22 cellular contexts compared by ENCODE assay signal in the genomic region with DNA sequence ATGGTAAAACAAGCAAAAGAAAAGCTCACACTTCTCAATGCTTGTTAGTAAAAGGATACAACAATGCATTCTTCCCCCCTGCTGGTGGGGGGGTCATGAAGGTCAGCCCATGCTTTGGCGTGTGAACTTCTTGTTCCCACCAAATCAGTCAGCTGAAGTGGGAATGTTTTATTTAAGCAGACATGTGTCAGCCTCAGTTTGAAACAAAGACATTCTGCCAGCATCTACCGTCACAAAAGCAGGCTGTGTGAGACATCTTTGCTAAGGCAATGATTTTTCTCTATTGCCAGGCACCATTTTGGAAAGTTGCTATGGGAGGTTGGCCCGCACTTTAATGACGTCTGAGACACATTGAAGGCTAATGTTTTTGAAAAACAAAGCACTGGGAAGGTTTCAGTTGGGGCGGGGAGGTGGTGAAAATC.
DNase-seq lines count a peak whose midpoint lies in the region; ATAC-seq and TF ChIP-seq lines count a peak whose summit lies in the region.
"Had no signal": no experiment of that assay in that cellular context is flagged by ENCODE, and none has a peak within 500 bp of the region (broad histone marks: within the 10 kb centered on the region; RNA-seq: fewer than 3 reads in every experiment).

No MANE protein-coding gene starts in this region.

- H3K36me3 ChIP-seq in ectodermal cell (ENCODE audit: control insufficient read depth, insufficient read depth, low read length) (no peaks in the 10 kb centered on the region), esophagus muscularis mucosa (no peaks in the 10 kb centered on the region), Peyer's patch (no peaks in the 10 kb centered on the region)
- H3K36me3 ChIP-seq: BLaER1 treated with 17β-estradiol and CSF1 and Interleukin-3, amounts not matched to agents 10 nM and 100 nM had no signal

- DNase-seq in cardiac septum (ENCODE audit: low spot score), result peak; percentile 35
- no peak for DNase-seq in Right ventricle myocardium superior
- DNase-seq in midbrain (lab: John Stamatoyannopoulos, UW), result peak; percentile 34
- DNase-seq in retina, result peak; percentile 89
- DNase-seq in esophagus muscularis mucosa (ENCODE audit: extremely low spot score), result no peak
- DNase-seq in Peyer's patch, result no peak
- DNase-seq: ACHN; CD8-positive, alpha-beta T cell; Karpas-422; MV-4-11; NCI-H1105 treated with DMSO at 0.1 percent for 48 hours; NCI-H2081; NCI-H2171 treated with DMSO at 0.1 percent for 48 hours; NCI-H446; NCI-H526 treated with DMSO at 0.1 percent for 48 hours; OCI-M1; SHP77 had no signal

- 46 to 55% methylated on average over 5 of the region's 5 CpGs for WGBS in ectodermal cell, 2 experiments
- WGBS in esophagus muscularis mucosa, result 77% methylated on average over 5 of the region's 5 CpGs

- no peaks in the 10 kb centered on the region for H3K9me3 ChIP-seq in ectodermal cell (ENCODE audit: control insufficient read depth, low read length)
- H3K9me3 ChIP-seq in esophagus muscularis mucosa, result no peaks in the 10 kb centered on the region
- no peaks in the 10 kb centered on the region for H3K9me3 ChIP-seq in Peyer's patch

- intact Hi-C loops in cardiac septum (cut with DNase I), result no loop called here
- intact Hi-C loops in Right ventricle myocardium superior (cut with DNase I), result no loop called here
- intact Hi-C loops in esophagus muscularis mucosa (cut with DNase I), result no loop called here

- TF ChIP-seq CTCF in esophagus muscularis mucosa (IDR thresholded peaks at IDR 0.05) (no peak), Peyer's patch (IDR thresholded peaks at IDR 0.05) (no peak)

- H3K27ac ChIP-seq in ectodermal cell (ENCODE audit: insufficient read depth, low read depth, low read length, poor library complexity, severe bottlenecking) (peak overlapping the region; percentile 86), esophagus muscularis mucosa (replicated peaks in 1 of 4) (no peak overlapping the region), Peyer's patch (no peak overlapping the region)
- H3K27ac ChIP-seq: 22Rv1; BLaER1 treated with 17β-estradiol and CSF1 and Interleukin-3, amounts not matched to agents 10 nM and 100 nM; SK-N-MC had no signal

- TF ChIP-seq EP300 in esophagus muscularis mucosa (IDR thresholded peaks at IDR 0.05), result no peak

- ATAC-seq in Right ventricle myocardium superior (ENCODE audit: poor library complexity) (no peak), GM18873 (IDR thresholded peaks at IDR 0.05; ENCODE audit: low FRiP score, unreplicated experiment) (no peak)
- ATAC-seq: CD8-positive, alpha-beta T cell had no signal

- no peak for TF ChIP-seq POLR2A in esophagus muscularis mucosa (IDR thresholded peaks at IDR 0.05; ENCODE audit: low read depth)
- no peak for TF ChIP-seq POLR2A in Peyer's patch (IDR thresholded peaks at IDR 0.05)

- no peak overlapping the region for H3K4me3 ChIP-seq in ectodermal cell (ENCODE audit: insufficient read depth, low read depth, low read length)
- no peak overlapping the region for H3K4me3 ChIP-seq in esophagus muscularis mucosa
- H3K4me3 ChIP-seq in Peyer's patch, result no peak overlapping the region
- H3K4me3 ChIP-seq: BLaER1 treated with 17β-estradiol and CSF1 and Interleukin-3, amounts not matched to agents 10 nM and 100 nM; SK-N-MC had no signal

- peaks cover 18% of the 10 kb centered on the region for H3K4me1 ChIP-seq in ectodermal cell (ENCODE audit: control insufficient read depth, insufficient read depth, low read length)
- H3K4me1 ChIP-seq in esophagus muscularis mucosa, result peaks cover 0 to 10% (median 5%) of the 10 kb centered on the region in 4 donors
- H3K4me1 ChIP-seq in Peyer's patch, result no peaks in the 10 kb centered on the region

- H3K27me3 ChIP-seq in ectodermal cell (ENCODE audit: control insufficient read depth, insufficient read depth, low read length, poor library complexity, severe bottlenecking) (no peaks in the 10 kb centered on the region), esophagus muscularis mucosa (peaks cover 0 to 24% (median 0%) of the 10 kb centered on the region in 4 donors), Peyer's patch (no peaks in the 10 kb centered on the region)
- H3K27me3 ChIP-seq: BLaER1 treated with 17β-estradiol and CSF1 and Interleukin-3, amounts not matched to agents 10 nM and 100 nM had no signal

Comparison
In these comparisons a context has a peak if more than half of its experiments do, and no peak if none do; other contexts are left out.
1. DNase-seq: peak in cardiac septum (single experiment), midbrain (single experiment) and retina (single experiment); none in Right ventricle myocardium superior (single experiment), esophagus muscularis mucosa (single experiment) and Peyer's patch (0 of 3).